Comparison of ENCODE assay signal across 9 cellular contexts in genomic region chr15:87728998-87729397, GRCh38.
"Had no signal": no experiment of that assay in that cellular context is flagged by ENCODE, and none has a peak within 500 bp of the region (broad histone marks: within the 10 kb centered on the region; RNA-seq: fewer than 3 reads in every experiment).

No MANE protein-coding gene starts in this region.

- H3K4me1 ChIP-seq: HAP-1 had no signal

- H2AFZ ChIP-seq: GM23248, GM23338 had no signal

- DNase-seq: GM23248, GOT3, H7, H9, HCEC 1CT, HFFc6 had no signal

- H3K36me3 ChIP-seq: HAP-1 had no signal

- H3K27ac ChIP-seq: GM23248 had no signal

- ATAC-seq: GM23338, HCT116 had no signal

- H3K4me2 ChIP-seq: GM23338 had no signal

- H3K9ac ChIP-seq: GM23248 had no signal

- H3K4me3 ChIP-seq: GM23248, GM23338, HAP-1 had no signal
